ENCODE assay signal across 15 cellular contexts in genomic region chr3:99505200-99505599, GRCh38.
DNase-seq lines count a peak whose midpoint lies in the region; ATAC-seq and TF ChIP-seq lines count a peak whose summit lies in the region.
"Had no signal": no experiment of that assay in that cellular context is flagged by ENCODE, and none has a peak within 500 bp of the region (broad histone marks: within the 10 kb centered on the region; RNA-seq: fewer than 3 reads in every experiment).

No MANE protein-coding gene starts in this region.

- no peaks in the 10 kb centered on the region for H3K36me3 ChIP-seq in left ventricle myocardium inferior
- no peaks in the 10 kb centered on the region for H3K36me3 ChIP-seq in ascending aorta
- H3K36me3 ChIP-seq in thoracic aorta = no peaks in the 10 kb centered on the region

- H3K4me3 ChIP-seq in left ventricle myocardium inferior (no peak overlapping the region), right cardiac atrium (ENCODE audit: low read length) (no peak overlapping the region), ascending aorta (no peak overlapping the region), thoracic aorta (no peak overlapping the region)
- H3K4me3 ChIP-seq: testis had no signal

- no peak for DNase-seq in left ventricle myocardium inferior
- no peak for DNase-seq in right cardiac atrium
- no peak for DNase-seq in ascending aorta (ENCODE audit: low spot score in 2 of 2)
- DNase-seq in thoracic aorta (ENCODE audit: low spot score) = no peak
- no peak for DNase-seq in foreskin melanocyte
- no peak for DNase-seq in cerebellar cortex (ENCODE audit: low spot score)
- DNase-seq in NCI-H524 treated with DMSO at 0.1 percent for 48 hours (lab: John Stamatoyannopoulos, UW) = no peak
- DNase-seq: activated T-cell treated with anti-CD3 and anti-CD28 coated beads, Interleukin-2, amount 50 U/mL, for 4 hours; CD8-positive, alpha-beta T cell; NCI-H1436 had no signal

- H3K27me3 ChIP-seq in left ventricle myocardium inferior (ENCODE audit: low read depth) (no peaks in the 10 kb centered on the region), right cardiac atrium (ENCODE audit: control insufficient read depth, insufficient read depth) (no peaks in the 10 kb centered on the region), ascending aorta (no peaks in the 10 kb centered on the region), thoracic aorta (replicated peaks; ENCODE audit: insufficient read depth) (no peaks in the 10 kb centered on the region)
- H3K27me3 ChIP-seq: foreskin keratinocyte, testis had no signal

- no peaks in the 10 kb centered on the region for H3K9me3 ChIP-seq in left ventricle myocardium inferior (replicated peaks)
- no peaks in the 10 kb centered on the region for H3K9me3 ChIP-seq in right cardiac atrium (ENCODE audit: control insufficient read depth, low read length)
- H3K9me3 ChIP-seq in ascending aorta = no peaks in the 10 kb centered on the region
- no peaks in the 10 kb centered on the region for H3K9me3 ChIP-seq in thoracic aorta
- H3K9me3 ChIP-seq: testis had no signal

- intact Hi-C loops in left ventricle myocardium inferior (cut with micrococcal nuclease) (no loop called here), right cardiac atrium (cut with DNase I) (loop anchor here in 2 of 4 donors (10.0 kb wide), 2 partner anchors 180 to 250 kb away; no protein-coding TSS in a partner anchor), ascending aorta (cut with DNase I) (no loop called here)

- ATAC-seq in right cardiac atrium (no peak), HG03103 (IDR thresholded peaks at IDR 0.05; ENCODE audit: low read depth, unreplicated experiment) (peak; percentile 33), thoracic aorta (ENCODE audit: insufficient number of reproducible peaks, low FRiP score, low read depth) (no peak)
- ATAC-seq: CD8-positive, alpha-beta T cell; Panc1 had no signal

- H3K27ac ChIP-seq in left ventricle myocardium inferior (replicated peaks) (peak overlapping the region; percentile 67), right cardiac atrium (ENCODE audit: low read length) (no peak overlapping the region), ascending aorta (peak overlapping the region; percentile 31 to 87), thoracic aorta (peak overlapping the region; percentile 20 to 75)
- H3K27ac ChIP-seq: 22Rv1, foreskin keratinocyte, testis had no signal

- WGBS in right cardiac atrium = 65% methylated on average over 1 of the region's 1 CpG

- TF ChIP-seq CTCF in left ventricle myocardium inferior (IDR thresholded peaks at IDR 0.05; ENCODE audit: borderline replicate concordance) (no peak), ascending aorta (IDR thresholded peaks at IDR 0.05) (no peak), thoracic aorta (IDR thresholded peaks at IDR 0.05) (no peak)

- H3K4me1 ChIP-seq in left ventricle myocardium inferior (peaks cover 49% of the 10 kb centered on the region), right cardiac atrium (ENCODE audit: control insufficient read depth, insufficient read depth, low read length) (peaks cover 3% of the 10 kb centered on the region), ascending aorta (peaks cover 5 to 52% of the 10 kb centered on the region in 2 donors), thoracic aorta (ENCODE audit: control insufficient read depth in 1 of 2, low read depth in 2 of 2) (peaks cover 47 to 71% of the 10 kb centered on the region in 2 donors)
